ENCODE assay signal across 12 cellular contexts in genomic region chr10:100748251-100749058, GRCh38. TPM values are rescaled to one million over a fixed set of nuclear protein-coding genes. Genes with fewer than 3 reads are reported as not detected.
DNase-seq lines count a peak whose midpoint lies in the region; ATAC-seq and TF ChIP-seq lines count a peak whose summit lies in the region.
"Had no signal": no experiment of that assay in that cellular context is flagged by ENCODE, and none has a peak within 500 bp of the region (broad histone marks: within the 10 kb centered on the region; RNA-seq: fewer than 3 reads in every experiment).

No MANE protein-coding gene starts in this region.

- no TSS peak for BruUV-seq in mammary epithelial cell (replicated peaks; lab: Mats Ljungman, UMichigan)

- H3K4me3 ChIP-seq in CD8-positive, alpha-beta T cell (ENCODE audit: low read depth, low read length): no peak overlapping the region
- H3K4me3 ChIP-seq in H7 (ENCODE audit: insufficient read depth, low read depth, low read length) (no peak overlapping the region), endodermal cell (ENCODE audit: low read length) (peak overlapping the region; percentile 66), neuronal stem cell (ENCODE audit: low read length in 2 of 2) (no peak overlapping the region), mammary epithelial cell (replicated peaks in 1 of 3; ENCODE audit: insufficient read depth in 1 of 3, low read depth in 2 of 3, low read length in 3 of 3) (no peak overlapping the region)

- H3K27ac Mint-ChIP-seq in CD8-positive, alpha-beta T cell: no peak overlapping the region
- no peak overlapping the region for H3K27ac Mint-ChIP-seq in endodermal cell

- H4K20me1 ChIP-seq in mammary epithelial cell (ENCODE audit: insufficient read depth, low read length): no peaks in the 10 kb centered on the region

- ATAC-seq in CD8-positive, alpha-beta T cell: no peak

- H3K9ac ChIP-seq in endodermal cell (ENCODE audit: extremely low read depth, low read length, poor library complexity, severe bottlenecking) (no peak overlapping the region), neuronal stem cell (ENCODE audit: low read depth, low read length, poor library complexity) (no peak overlapping the region), mammary epithelial cell (ENCODE audit: insufficient read depth, low read length) (no peak overlapping the region)
- H3K9ac ChIP-seq: KMS-11 had no signal

- peaks cover 55% of the 10 kb centered on the region for H3K27me3 ChIP-seq in CD8-positive, alpha-beta T cell (ENCODE audit: insufficient read depth, low read length)
- H3K27me3 ChIP-seq in H7 (ENCODE audit: control insufficient read depth, insufficient read depth, low read length) (peaks cover 96% of the 10 kb centered on the region), endodermal cell (ENCODE audit: control insufficient read depth, insufficient read depth, low read length, poor library complexity, severe bottlenecking) (peaks cover 97% of the 10 kb centered on the region), neuronal stem cell (ENCODE audit: control insufficient read depth in 3 of 3, insufficient read depth in 3 of 3, low read depth in 1 of 3, low read length in 3 of 3) (peaks cover 58 to 99% (median 96%) of the 10 kb centered on the region in 3 experiments), mammary epithelial cell (ENCODE audit: insufficient read depth, low read length) (peaks cover 85% of the 10 kb centered on the region)

- intact Hi-C loops in CD8-positive, alpha-beta T cell (cut with DNase I, micrococcal nuclease): loop anchor here in 1 of 2 experiments (10.0 kb wide), 1 partner anchor 314 kb away; no protein-coding TSS in a partner anchor
- intact Hi-C loops in mammary epithelial cell (cut with micrococcal nuclease): no loop called here

- no peak overlapping the region for H2BK12ac ChIP-seq in neuronal stem cell (ENCODE audit: low read length)

- dilution Hi-C loops in mammary epithelial cell (cut with HindIII; ENCODE audit: low sequenced_read_pairs): no loop called here

- peak overlapping the region; percentile 24 for H2BK15ac ChIP-seq in neuronal stem cell (ENCODE audit: low read length)

- H3K79me1 ChIP-seq in neuronal stem cell (ENCODE audit: low read depth, low read length): peaks cover 3% of the 10 kb centered on the region

- H3K4me2 ChIP-seq in neuronal stem cell (ENCODE audit: insufficient read depth, low read length, poor library complexity, severe bottlenecking) (peak overlapping the region; percentile 41), mammary epithelial cell (ENCODE audit: insufficient read depth, low read depth, low read length) (no peak overlapping the region)
- H3K4me2 ChIP-seq: KMS-11 had no signal

- no peak overlapping the region for H3K14ac ChIP-seq in neuronal stem cell (ENCODE audit: low read length)

- no peaks in the 10 kb centered on the region for H3K36me3 Mint-ChIP-seq in CD8-positive, alpha-beta T cell
- H3K36me3 Mint-ChIP-seq in endodermal cell (ENCODE audit: low read depth): no peaks in the 10 kb centered on the region

- H3K23ac ChIP-seq in neuronal stem cell (ENCODE audit: low read depth, low read length, poor library complexity): peak overlapping the region; percentile 56

- peaks cover 70% of the 10 kb centered on the region for H3K27me3 Mint-ChIP-seq in CD8-positive, alpha-beta T cell (ENCODE audit: low read depth)
- H3K27me3 Mint-ChIP-seq in endodermal cell (ENCODE audit: insufficient read depth): peaks cover 96% of the 10 kb centered on the region

- no peaks in the 10 kb centered on the region for H3K9me3 Mint-ChIP-seq in CD8-positive, alpha-beta T cell
- no peaks in the 10 kb centered on the region for H3K9me3 Mint-ChIP-seq in endodermal cell

- H4K8ac ChIP-seq in neuronal stem cell (ENCODE audit: low read depth, low read length): no peak overlapping the region

- H2AK5ac ChIP-seq in neuronal stem cell (ENCODE audit: low read depth, low read length): peak overlapping the region; percentile 43

- H3K79me2 ChIP-seq in mammary epithelial cell (ENCODE audit: insufficient read depth, low read length): no peaks in the 10 kb centered on the region

- no peak for DNase-seq in CD8-positive, alpha-beta T cell
- peak; percentile 79 for DNase-seq in H7
- DNase-seq in endodermal cell: peak; percentile 73
- DNase-seq in neuronal stem cell (ENCODE audit: low spot score): peak; percentile 18
- DNase-seq in iPS-NIHi7 (ENCODE audit: extremely low spot score): no peak
- no peak for DNase-seq in RKO (ENCODE audit: low spot score)
- DNase-seq in mammary epithelial cell: no peak
- DNase-seq: dorsolateral prefrontal cortex, NCI-H2081 treated with DMSO at 0.1 percent for 48 hours, substantia nigra had no signal

- POLR2A ChIA-PET in CD8-positive, alpha-beta T cell (lab: Charles Lee): interaction anchor here (0.6 kb wide), 1 partner anchor 29 kb away, joined by 5 read pairs; no protein-coding TSS in a partner anchor

- CTCF ChIA-PET in CD8-positive, alpha-beta T cell (lab: Charles Lee): no interaction called here
- CTCF ChIA-PET in mammary epithelial cell (lab: Charles Lee; ENCODE audit: low non-redundant PET): interaction anchor here (0.6 kb wide), 1 partner anchor 20 kb away, joined by 3 read pairs; no protein-coding TSS in a partner anchor

- TF ChIP-seq CTCF in CD8-positive, alpha-beta T cell (IDR thresholded peaks at IDR 0.05): no peak
- TF ChIP-seq CTCF in endodermal cell (conservative IDR thresholded peaks at IDR 0.05) (no peak), mammary epithelial cell (conservative IDR thresholded peaks at IDR 0.05 in 1 of 2, IDR thresholded peaks at IDR 0.05 in 1 of 2; ENCODE audit: extremely low read depth in 1 of 2, insufficient read depth in 1 of 2, low read depth in 1 of 2, low read length in 2 of 2) (no peak)

- H3K4me3 Mint-ChIP-seq in CD8-positive, alpha-beta T cell: peak overlapping the region; percentile 4
- H3K4me3 Mint-ChIP-seq in endodermal cell: no peak overlapping the region

- no peaks in the 10 kb centered on the region for H3K9me3 ChIP-seq in CD8-positive, alpha-beta T cell (ENCODE audit: low read length)
- H3K9me3 ChIP-seq in endodermal cell (ENCODE audit: control insufficient read depth, low read length) (no peaks in the 10 kb centered on the region), neuronal stem cell (replicated peaks in 1 of 2; ENCODE audit: control insufficient read depth in 2 of 2, insufficient read depth in 1 of 2, low read depth in 1 of 2, low read length in 2 of 2) (peaks cover 0 to 6% of the 10 kb centered on the region in 2 donors), mammary epithelial cell (replicated peaks; ENCODE audit: insufficient read depth, low read length) (no peaks in the 10 kb centered on the region)

- WGBS in endodermal cell (ENCODE audit: insufficient coverage in 1 of 2, insufficient read length in 1 of 2), 2 experiments: 3 to 7% methylated on average over 19 to 53 of the region's 53 CpGs
- WGBS in neuronal stem cell (ENCODE audit: extremely low coverage in 2 of 2, insufficient read length in 2 of 2, insufficient replicate concordance in 1 of 2), 2 donors: no CpG with 5 or more reads among the region's 53 CpGs
- 6% methylated on average over 18 of the region's 53 CpGs for WGBS in mammary epithelial cell (ENCODE audit: low coverage, missing lambda C conversion rate)

- H2AFZ ChIP-seq in neuronal stem cell (ENCODE audit: low read length) (peak overlapping the region; percentile 71), mammary epithelial cell (ENCODE audit: low read depth, low read length) (no peak overlapping the region)

- H2BK120ac ChIP-seq in neuronal stem cell (ENCODE audit: low read depth, low read length): no peak overlapping the region

- H3K4ac ChIP-seq in neuronal stem cell (ENCODE audit: low read length): no peak overlapping the region

- H3K4me1 ChIP-seq in CD8-positive, alpha-beta T cell (ENCODE audit: insufficient read depth, low read length): peaks cover 54% of the 10 kb centered on the region
- H3K4me1 ChIP-seq in endodermal cell (ENCODE audit: control insufficient read depth, insufficient read depth, low read length): peaks cover 6% of the 10 kb centered on the region
- H3K4me1 ChIP-seq in neuronal stem cell (ENCODE audit: control insufficient read depth in 2 of 2, insufficient read depth in 1 of 2, low read depth in 1 of 2, low read length in 2 of 2): peaks cover 8% of the 10 kb centered on the region in 2 donors
- no peaks in the 10 kb centered on the region for H3K4me1 ChIP-seq in mammary epithelial cell (ENCODE audit: insufficient read depth, low read length)

- no peak overlapping the region for H4K91ac ChIP-seq in neuronal stem cell (ENCODE audit: low read depth, low read length, poor library complexity)

- in situ Hi-C loops in mammary epithelial cell (cut with MboI; ENCODE audit: low sequenced_read_pairs in 2 of 2): loop anchor here in 1 of 2 donors (10.0 kb wide), 1 partner anchor 184 kb away; no protein-coding TSS in a partner anchor

- peaks cover 40% of the 10 kb centered on the region for H3K4me1 Mint-ChIP-seq in CD8-positive, alpha-beta T cell (ENCODE audit: low read depth)
- peaks cover 31% of the 10 kb centered on the region for H3K4me1 Mint-ChIP-seq in endodermal cell

- peak overlapping the region; percentile 40 for H3K18ac ChIP-seq in neuronal stem cell (ENCODE audit: low read length)

- no peaks in the 10 kb centered on the region for H3K36me3 ChIP-seq in CD8-positive, alpha-beta T cell (ENCODE audit: insufficient read depth, low read length)
- H3K36me3 ChIP-seq in H7 (replicated peaks; ENCODE audit: control insufficient read depth, insufficient read depth, low read length) (no peaks in the 10 kb centered on the region), endodermal cell (ENCODE audit: control insufficient read depth, insufficient read depth, low read length) (no peaks in the 10 kb centered on the region), neuronal stem cell (replicated peaks in 1 of 2; ENCODE audit: control insufficient read depth in 2 of 2, insufficient read depth in 2 of 2, low read length in 2 of 2) (no peaks in the 10 kb centered on the region), mammary epithelial cell (ENCODE audit: insufficient read depth, low read length) (no peaks in the 10 kb centered on the region)

- no peak overlapping the region for H2BK5ac ChIP-seq in neuronal stem cell (ENCODE audit: low read length)

- no peak overlapping the region for H3K27ac ChIP-seq in CD8-positive, alpha-beta T cell (ENCODE audit: low read depth, low read length)
- H3K27ac ChIP-seq in endodermal cell (ENCODE audit: low read depth, low read length) (no peak overlapping the region), neuronal stem cell (replicated peaks; ENCODE audit: low read length) (no peak overlapping the region), mammary epithelial cell (ENCODE audit: insufficient read depth, low read depth, low read length) (no peak overlapping the region)
- H3K27ac ChIP-seq: dorsolateral prefrontal cortex, KMS-11 had no signal

RNA-seq across cellular contexts. Expression of gene PAX2, which starts 3.1 kb away (rescaled TPM):
- total RNA-seq in CD8-positive, alpha-beta T cell: not detected
- 0.10 TPM in 1 of 2 replicates, not detected in the other for total RNA-seq in H7 (2014; rRNA removed; shearing (Covaris generic))
- total RNA-seq in endodermal cell (under 1 TPM; 0.93 to 0.99 TPM), mammary epithelial cell (not detected)
- polyA plus RNA-seq in endodermal cell (2013, experiment 1 of 2): 3.0 TPM
- polyA plus RNA-seq in endodermal cell (2013, experiment 2 of 2): 3.6 TPM
- polyA plus RNA-seq in neuronal stem cell (2013, experiment 1 of 2): 0.17 TPM
- polyA plus RNA-seq in neuronal stem cell (2013, experiment 2 of 2): 0.25 TPM
- not detected for polyA plus RNA-seq in mammary epithelial cell
- polyA minus RNA-seq in mammary epithelial cell: not detected
- total RNA-seq: lung microvascular endothelial cell had no signal

Comparison
In these comparisons a context has a peak if more than half of its experiments do, and no peak if none do; other contexts are left out.
1. DNase-seq: peak in H7 (single experiment), endodermal cell (single experiment) and neuronal stem cell (single experiment); none in CD8-positive, alpha-beta T cell (0 of 7), iPS-NIHi7 (single experiment), RKO (single experiment) and mammary epithelial cell (single experiment).